8 cellular contexts compared by ENCODE assay signal in the genomic region with DNA sequence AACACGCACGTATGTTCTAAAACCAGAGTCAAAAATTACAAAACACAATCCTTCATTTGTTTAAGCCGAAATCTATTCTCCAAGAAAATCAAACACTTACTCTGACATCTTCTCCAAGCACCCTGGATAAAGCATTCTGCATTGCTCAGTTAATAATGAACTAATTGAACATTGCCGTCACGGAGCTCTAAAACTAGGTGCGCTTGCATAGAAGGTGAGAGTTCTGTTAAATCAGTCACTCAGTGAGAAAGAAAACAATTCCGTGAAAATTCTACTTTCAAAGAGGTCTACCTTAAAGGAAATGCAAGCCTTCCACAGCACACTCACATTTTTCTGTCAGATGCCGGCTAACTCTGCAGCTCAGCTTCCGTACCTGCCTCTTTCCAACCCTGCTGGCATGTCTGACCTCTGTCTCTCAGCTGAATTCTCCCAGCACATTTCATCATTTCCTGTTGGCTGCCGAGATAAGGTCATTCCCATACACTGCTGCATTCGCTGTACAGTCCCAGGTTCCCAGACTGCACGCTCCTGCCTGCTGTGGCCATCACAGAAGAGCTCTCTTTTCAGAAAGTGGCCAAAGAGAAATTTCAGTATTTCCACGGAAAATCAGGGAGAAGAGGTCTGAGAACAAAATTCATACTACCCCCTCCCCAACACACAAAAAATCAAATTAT. TPM values are rescaled to one million over a fixed set of nuclear protein-coding genes. Genes with fewer than 3 reads are reported as not detected.
A peak's percentile ranks its signal among the peaks of the same experiment; 100 is the strongest.
DNase-seq lines count a peak whose midpoint lies in the region; ATAC-seq and TF ChIP-seq lines count a peak whose summit lies in the region.

No MANE protein-coding gene starts in this region.

- H3K27ac ChIP-seq in aorta (ENCODE audit: low read depth in 1 of 2, low read length in 2 of 2): peak overlapping the region in 1 of 2 donors; percentile 32
- H3K27ac ChIP-seq in MM.1S (ENCODE audit: low read length): no peak overlapping the region

- DNase-seq in DMS153 treated with DMSO at 0.1 percent for 48 hours (lab: John Stamatoyannopoulos, UW; ENCODE audit: unreplicated experiment) (peak; percentile 52), NCI-H226 (peak; percentile 93), chondrocyte (ENCODE audit: low spot score) (no peak), mesothelial cell of epicardium (ENCODE audit: low spot score in 2 of 2, unreplicated experiment in 2 of 2) (peak in 1 of 2 experiments; percentile 48), aorta (peak; percentile 63 to 71), MM.1S (no peak)

- no peaks in the 10 kb centered on the region for H3K9me3 ChIP-seq in aorta (ENCODE audit: control insufficient read depth, low read length)
- no peaks in the 10 kb centered on the region for H3K9me3 ChIP-seq in MM.1S (replicated peaks; ENCODE audit: insufficient read depth, low read length)

- H3K9me2 ChIP-seq in MM.1S (replicated peaks; ENCODE audit: insufficient read depth, low read length): no peaks in the 10 kb centered on the region

- H3F3A ChIP-seq in MM.1S (ENCODE audit: insufficient read depth, low read length): no peaks in the 10 kb centered on the region

- H3K36me3 Mint-ChIP-seq in chondrocyte (ENCODE audit: low read depth) (peaks cover 2% of the 10 kb centered on the region), mesothelial cell of epicardium (peaks cover 6% of the 10 kb centered on the region)

- H4K20me1 ChIP-seq in MM.1S (ENCODE audit: insufficient read depth, low read length): no peaks in the 10 kb centered on the region

- H3K4me3 ChIP-seq in aorta (ENCODE audit: low read length in 2 of 2) (peak overlapping the region; percentile 17 to 71), MM.1S (ENCODE audit: low read length) (no peak overlapping the region)

- no peaks in the 10 kb centered on the region for H3K36me3 ChIP-seq in aorta (ENCODE audit: control insufficient read depth in 1 of 2, insufficient read depth in 2 of 2, low read length in 1 of 2)
- H3K36me3 ChIP-seq in MM.1S (replicated peaks; ENCODE audit: insufficient read depth, low read length): no peaks in the 10 kb centered on the region

- WGBS in aorta, 2 donors: 4 to 5% methylated on average over 13 of the region's 13 CpGs

- no peak overlapping the region for H2AFZ ChIP-seq in MM.1S (ENCODE audit: low read length)

- H3K27ac Mint-ChIP-seq in chondrocyte (ENCODE audit: unreplicated experiment) (peak overlapping the region; percentile 99), mesothelial cell of epicardium (peak overlapping the region; percentile 94)

- H3K27me3 ChIP-seq in aorta (ENCODE audit: control insufficient read depth in 1 of 2, insufficient read depth in 2 of 2, low read length in 1 of 2) (no peaks in the 10 kb centered on the region), MM.1S (replicated peaks; ENCODE audit: insufficient read depth, low read length) (no peaks in the 10 kb centered on the region)

- H3K4me3 Mint-ChIP-seq in chondrocyte (ENCODE audit: unreplicated experiment) (peak overlapping the region; percentile 75), mesothelial cell of epicardium (peak overlapping the region; percentile 54)

- H3K27me3 Mint-ChIP-seq in chondrocyte (ENCODE audit: low read depth): no peaks in the 10 kb centered on the region
- no peaks in the 10 kb centered on the region for H3K27me3 Mint-ChIP-seq in mesothelial cell of epicardium (ENCODE audit: low read depth)

- no peak overlapping the region for H3K9ac ChIP-seq in MM.1S (ENCODE audit: low read length)

- ATAC-seq in aorta (ENCODE audit: low FRiP score) (peak; percentile 84), HG02852 (IDR thresholded peaks at IDR 0.05; ENCODE audit: unreplicated experiment) (no peak), HG03159 (IDR thresholded peaks at IDR 0.05; ENCODE audit: unreplicated experiment) (no peak)

- H3K4me1 Mint-ChIP-seq in chondrocyte (ENCODE audit: low read depth) (peaks cover 78% of the 10 kb centered on the region), mesothelial cell of epicardium (peaks cover 78% of the 10 kb centered on the region)

- no peak overlapping the region for H3K4me2 ChIP-seq in MM.1S (ENCODE audit: low read depth, low read length)

- H3K79me2 ChIP-seq in MM.1S (ENCODE audit: low read length): no peaks in the 10 kb centered on the region

- intact Hi-C loops in aorta (cut with DNase I): no loop called here

- TF ChIP-seq CTCF in chondrocyte (IDR thresholded peaks at IDR 0.05): peak; percentile 27
- no peak for TF ChIP-seq CTCF in mesothelial cell of epicardium (IDR thresholded peaks at IDR 0.05; ENCODE audit: unreplicated experiment)
- no peak for TF ChIP-seq CTCF in MM.1S (IDR thresholded peaks at IDR 0.05; ENCODE audit: low read length)

- peaks cover 3 to 8% of the 10 kb centered on the region in 2 donors for H3K4me1 ChIP-seq in aorta (ENCODE audit: control insufficient read depth in 1 of 2, insufficient read depth in 2 of 2, low read length in 2 of 2)
- H3K4me1 ChIP-seq in MM.1S (ENCODE audit: low read length): no peaks in the 10 kb centered on the region

- H3K9me3 Mint-ChIP-seq in chondrocyte (ENCODE audit: low read depth): peaks cover 6% of the 10 kb centered on the region
- H3K9me3 Mint-ChIP-seq in mesothelial cell of epicardium: peaks cover 7% of the 10 kb centered on the region

RNA-seq across cellular contexts. Expression of a gene that starts 55.3 kb away (rescaled TPM):
- total RNA-seq in chondrocyte (58.9 to 93.4 TPM (median 82.1 TPM) in 3 replicates), mesothelial cell of epicardium (54.5 to 58.7 TPM (median 56.6 TPM) in 3 replicates), aorta (100 to 1,000 TPM in 1 of 2 donors, 10 to 100 TPM in 1; 59.1 to 127 TPM)
- polyA plus RNA-seq in aorta: 100 to 1,000 TPM in 1 of 2 donors, 10 to 100 TPM in 1; 50.5 to 110 TPM

Comparison
In these comparisons a context has a peak if more than half of its experiments do, and no peak if none do; other contexts are left out.
1. DNase-seq: peak in DMS153 treated with DMSO at 0.1 percent for 48 hours (single experiment), NCI-H226 (single experiment) and aorta (2 of 2); none in chondrocyte (single experiment) and MM.1S (single experiment).